32 cellular contexts compared by ENCODE assay signal in the genomic region with DNA sequence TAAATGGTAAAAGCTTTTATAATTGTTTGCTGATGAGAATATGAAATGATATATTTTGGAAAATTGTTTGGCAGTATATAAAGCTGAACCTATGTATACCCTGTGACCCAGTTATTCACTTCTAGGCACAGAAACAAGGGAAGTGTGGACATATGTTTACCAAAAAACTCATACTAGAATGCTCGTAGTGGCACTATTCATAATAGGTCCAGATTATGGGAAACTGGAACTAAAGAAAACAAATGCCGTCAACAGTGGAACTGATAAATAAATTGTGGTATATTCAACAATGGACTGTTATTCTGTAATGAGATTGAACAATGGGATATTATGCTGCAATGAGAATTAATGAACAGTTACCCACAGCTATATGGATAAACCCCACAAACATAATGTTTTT.
"Had no signal": no experiment of that assay in that cellular context is flagged by ENCODE, and none has a peak within 500 bp of the region (broad histone marks: within the 10 kb centered on the region; RNA-seq: fewer than 3 reads in every experiment).

No MANE protein-coding gene starts in this region.

- H3K4me3 ChIP-seq: ascending aorta, body of pancreas, breast epithelium, SJSA1 had no signal

- H3K27me3 ChIP-seq: ascending aorta, body of pancreas, breast epithelium, SJSA1 had no signal

- H3K27ac ChIP-seq: ascending aorta, body of pancreas, breast epithelium, SJSA1, VCaP had no signal

- H3K36me3 ChIP-seq: ascending aorta, breast epithelium, SJSA1 had no signal

- DNase-seq: activated B cell treated with CpG ODN at 0.5 μM for 24 hours; activated CD4-positive, alpha-beta memory T cell treated with anti-CD3 and anti-CD28 coated beads for 36 hours; activated CD4-positive, alpha-beta T cell treated with anti-CD3 and anti-CD28 coated beads for 4 hours; activated CD4-positive, alpha-beta T cell treated with anti-CD3 and anti-CD28 coated beads, Interleukin-2, amount 50 U/mL, for 1 hour; activated CD4-positive, CD25-positive, alpha-beta regulatory T cell treated with anti-CD3 and anti-CD28 coated beads, Interleukin-2, amount 50 U/mL, for 72 hours; activated CD8-positive, alpha-beta memory T cell treated with anti-CD3 and anti-CD28 coated beads, Interleukin-2, amount 50 U/mL, for 4 hours; activated naive CD4-positive, alpha-beta T cell; activated naive CD4-positive, alpha-beta T cell treated with anti-CD3 and anti-CD28 coated beads, Interleukin-2, amount 50 U/mL, for 16 hours; activated naive CD8-positive, alpha-beta T cell treated with anti-CD3 and anti-CD28 coated beads for 36 hours; activated T-cell treated with anti-CD3 and anti-CD28 coated beads for 4 hours; activated T-cell treated with anti-CD3 and anti-CD28 coated beads, Interleukin-2, amount 50 U/mL, for 4 hours; amniotic stem cell; body of pancreas; KG1; MM.1S; MV-4-11; NCI-H1092; NCI-H1436 treated with DMSO at 0.1 percent for 48 hours; NCI-H1694 treated with DMSO at 0.1 percent for 48 hours; NCI-H2029; NCI-H345; NCI-H524 treated with DMSO at 0.1 percent for 48 hours; SHP77; SK-N-SH; T-cell; T-helper 2 cell; T-helper 9 cell had no signal

- H3K4me1 ChIP-seq: ascending aorta, breast epithelium, SJSA1 had no signal

- ATAC-seq: activated T-cell treated with anti-CD3 and anti-CD28 coated beads, Interleukin-2, amount 50 U/mL, for 4 hours; body of pancreas; Panc1; T-cell had no signal

- H3K9me3 ChIP-seq: ascending aorta, body of pancreas, breast epithelium, SJSA1, SK-N-SH had no signal
